In the genomic region with DNA sequence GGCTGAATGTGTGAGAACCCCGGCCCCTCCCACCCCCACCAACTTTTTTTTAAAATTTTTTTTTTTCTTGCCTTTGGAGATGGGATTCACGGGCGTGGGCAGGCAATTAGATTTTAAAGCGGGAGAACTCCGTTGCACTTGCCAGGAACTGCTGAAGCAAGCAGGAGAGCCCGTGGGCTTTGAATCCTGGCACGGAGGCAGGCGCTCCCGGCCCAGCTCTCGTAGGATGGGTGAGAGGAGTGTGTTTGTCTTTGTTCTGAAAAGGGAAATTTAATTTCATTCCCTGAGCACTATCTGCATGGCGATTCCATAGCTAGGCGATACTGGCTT, we compare ENCODE assay signal across 13 cellular contexts. TPM values are rescaled to one million over a fixed set of nuclear protein-coding genes. Genes with fewer than 3 reads are reported as not detected.
A peak's percentile ranks its signal among the peaks of the same experiment; 100 is the strongest.
DNase-seq lines count a peak whose midpoint lies in the region; ATAC-seq and TF ChIP-seq lines count a peak whose summit lies in the region.
"Had no signal": no experiment of that assay in that cellular context is flagged by ENCODE, and none has a peak within 500 bp of the region (broad histone marks: within the 10 kb centered on the region; RNA-seq: fewer than 3 reads in every experiment).

No MANE protein-coding gene starts in this region.

- H3K4me3 Mint-ChIP-seq in brain = peak overlapping the region in 4 of 5 experiments; percentile 13 to 72 (median 64)
- H3K4me3 Mint-ChIP-seq: activated CD8-positive, alpha-beta memory T cell treated with anti-CD3 and anti-CD28 coated beads, Interleukin-2, amount 10 ng/mL, durations not matched to agents 7 days and 5 days; activated naive CD8-positive, alpha-beta T cell treated with anti-CD3 and anti-CD28 coated beads, Interleukin-2, amount 50 U/mL, for 24 hours; effector memory CD8-positive, alpha-beta T cell had no signal

- peak overlapping the region in 4 of 5 experiments; percentile 95 to 98 (median 95) for H3K27ac Mint-ChIP-seq in brain
- H3K27ac Mint-ChIP-seq: activated CD8-positive, alpha-beta memory T cell treated with anti-CD3 and anti-CD28 coated beads, Interleukin-2, amount 10 ng/mL, durations not matched to agents 7 days and 5 days; activated naive CD8-positive, alpha-beta T cell treated with anti-CD3 and anti-CD28 coated beads, Interleukin-2, amount 50 U/mL, for 24 hours; effector memory CD8-positive, alpha-beta T cell had no signal

- in situ Hi-C loops in ACHN (cut with HindIII; ENCODE audit: low pct_ligation_motif_present, low pct_unique_long_range_greater_than_20kb, low sequenced_read_pairs) = no loop called here

- DNase-seq in SHP77 (lab: John Stamatoyannopoulos, UW) (no peak), ACHN (no peak), NCI-H1105 treated with DMSO at 0.1 percent for 48 hours (lab: John Stamatoyannopoulos, UW) (no peak)
- DNase-seq: activated CD8-positive, alpha-beta memory T cell treated with anti-CD3 and anti-CD28 coated beads, Interleukin-2, amount 10 ng/mL, durations not matched to agents 7 days and 5 days; activated naive CD8-positive, alpha-beta T cell treated with anti-CD3 and anti-CD28 coated beads, Interleukin-2, amount 50 U/mL, for 24 hours; effector memory CD8-positive, alpha-beta T cell had no signal

- H3K9me3 ChIP-seq in HEK293 (ENCODE audit: control insufficient read depth, insufficient read depth, low read depth, low read length) (0 out of 2 replicates have a peak, but pooled peaks cover 2% of the 10 kb centered on the region), skeletal muscle tissue (ENCODE audit: control insufficient read depth in 3 of 3, low read length in 3 of 3) (peaks cover 0 to 19% (median 0%) of the 10 kb centered on the region in 3 donors)

- ATAC-seq in GM21381 (IDR thresholded peaks at IDR 0.05; ENCODE audit: unreplicated experiment) = no peak
- ATAC-seq: activated CD8-positive, alpha-beta memory T cell treated with anti-CD3 and anti-CD28 coated beads, Interleukin-2, amount 10 ng/mL, durations not matched to agents 7 days and 5 days; activated naive CD8-positive, alpha-beta T cell treated with anti-CD3 and anti-CD28 coated beads, Interleukin-2, amount 50 U/mL, for 24 hours; effector memory CD8-positive, alpha-beta T cell; Panc1 had no signal

- no peaks in the 10 kb centered on the region for H3K36me3 Mint-ChIP-seq in brain
- H3K36me3 Mint-ChIP-seq: activated CD8-positive, alpha-beta memory T cell treated with anti-CD3 and anti-CD28 coated beads, Interleukin-2, amount 10 ng/mL, durations not matched to agents 7 days and 5 days had no signal

- H3K4me3 ChIP-seq in HEK293 (ENCODE audit: low read depth, low read length) (no peak overlapping the region), skeletal muscle tissue (ENCODE audit: low read length in 3 of 3) (peak overlapping the region; percentile 60 to 66 (median 65))
- H3K4me3 ChIP-seq: BLaER1 had no signal

- no peaks in the 10 kb centered on the region for H3K4me1 ChIP-seq in HEK293 (ENCODE audit: control insufficient read depth, insufficient read depth, low read length)
- peaks cover 26 to 49% (median 43%) of the 10 kb centered on the region in 3 donors for H3K4me1 ChIP-seq in skeletal muscle tissue (ENCODE audit: control insufficient read depth in 3 of 3, insufficient read depth in 3 of 3, low read length in 3 of 3)

- CTCF ChIA-PET in HEK293 (lab: Yijun Ruan, JAX) = no interaction called here

- H3K36me3 ChIP-seq in HEK293 (ENCODE audit: control insufficient read depth in 2 of 2, insufficient read depth in 1 of 2, low read length in 2 of 2) (no peaks in the 10 kb centered on the region), skeletal muscle tissue (ENCODE audit: control insufficient read depth in 3 of 3, insufficient read depth in 3 of 3, low read length in 3 of 3) (no peaks in the 10 kb centered on the region)
- H3K36me3 ChIP-seq: BLaER1 had no signal

- H3K9ac ChIP-seq in skeletal muscle tissue (ENCODE audit: low read depth in 1 of 3, low read length in 3 of 3) = peak overlapping the region; percentile 59 to 88 (median 69)
- H3K9ac ChIP-seq: BLaER1 had no signal

- peaks cover 73% of the 10 kb centered on the region for H3K4me1 Mint-ChIP-seq in brain
- H3K4me1 Mint-ChIP-seq: activated CD8-positive, alpha-beta memory T cell treated with anti-CD3 and anti-CD28 coated beads, Interleukin-2, amount 10 ng/mL, durations not matched to agents 7 days and 5 days had no signal

- no peak overlapping the region for H3K27ac ChIP-seq in HEK293 (ENCODE audit: extremely low read depth, low read depth, low read length)
- H3K27ac ChIP-seq in layer of hippocampus (ENCODE audit: low read depth, low read length) = peak overlapping the region; percentile 62
- H3K27ac ChIP-seq in skeletal muscle tissue (ENCODE audit: low read depth, low read length) = peak overlapping the region; percentile 79
- H3K27ac ChIP-seq: BLaER1 had no signal

- H3K27me3 Mint-ChIP-seq in brain = peaks cover 3% of the 10 kb centered on the region
- H3K27me3 Mint-ChIP-seq: activated CD8-positive, alpha-beta memory T cell treated with anti-CD3 and anti-CD28 coated beads, Interleukin-2, amount 10 ng/mL, durations not matched to agents 7 days and 5 days had no signal

- peaks cover 0 to 26% (median 20%) of the 10 kb centered on the region in 5 experiments for H3K9me3 Mint-ChIP-seq in brain
- H3K9me3 Mint-ChIP-seq: activated naive CD8-positive, alpha-beta T cell treated with anti-CD3 and anti-CD28 coated beads, Interleukin-2, amount 50 U/mL, for 24 hours; effector memory CD8-positive, alpha-beta T cell had no signal

- TF ChIP-seq CTCF in HEK293 (tag by site-specific recombination; IDR thresholded peaks at IDR 0.05) (no peak), brain (conservative IDR thresholded peaks at IDR 0.05) (no peak)

- POLR2A ChIA-PET in HEK293 (lab: Yijun Ruan, JAX) = no interaction called here

- H3K27me3 ChIP-seq in layer of hippocampus (ENCODE audit: control insufficient read depth, insufficient read depth, low read length) (no peaks in the 10 kb centered on the region), skeletal muscle tissue (ENCODE audit: control insufficient read depth in 3 of 3, insufficient read depth in 3 of 3, low read length in 3 of 3) (no peaks in the 10 kb centered on the region)
- H3K27me3 ChIP-seq: BLaER1 had no signal

TF ChIP-seq in HEK293, 187 proteins besides CTCF, POLR2A, EP300 and RAD21:
- TF ChIP-seq EGR2 (tag by site-specific recombination; IDR thresholded peaks at IDR 0.05; ENCODE audit: low read depth) (peak; percentile 54; the same call in 1 of the 2 replicates), ZNF16 (tag by site-specific recombination; IDR thresholded peaks at IDR 0.05; ENCODE audit: low read depth) (no peak), ZNF133 (tag by site-specific recombination; IDR thresholded peaks at IDR 0.05) (no peak), ZSCAN23 (tag by site-specific recombination; IDR thresholded peaks at IDR 0.05) (no peak)

RNA-seq across cellular contexts. Expression of a gene that starts 54.3 kb away (rescaled TPM):
- 60.0 TPM for polyA plus RNA-seq in brain (ENCODE audit: insufficient read depth, low read depth, low replicate concordance)
- 41.8 TPM for total RNA-seq in skeletal muscle tissue
